Comparison of ENCODE assay signal across 31 cellular contexts in genomic region chr13:64314286-64314685, GRCh38.
A peak's percentile ranks its signal among the peaks of the same experiment; 100 is the strongest.
DNase-seq lines count a peak whose midpoint lies in the region; ATAC-seq, FAIRE-seq and TF ChIP-seq lines count a peak whose summit lies in the region.
"Had no signal": no experiment of that assay in that cellular context is flagged by ENCODE, and none has a peak within 500 bp of the region (broad histone marks: within the 10 kb centered on the region; RNA-seq: fewer than 3 reads in every experiment).

No MANE protein-coding gene starts in this region.

- H2BK120ac ChIP-seq in IMR-90 (ENCODE audit: low read depth, low read length), result no peak overlapping the region

- no peak overlapping the region for H2BK20ac ChIP-seq in IMR-90 (ENCODE audit: low read depth, low read length)

- no peaks in the 10 kb centered on the region for H3K36me3 ChIP-seq in IMR-90 (ENCODE audit: control insufficient read depth, insufficient read depth, low read length)
- H3K36me3 ChIP-seq in astrocyte (ENCODE audit: insufficient read depth, low read length), result no peaks in the 10 kb centered on the region
- H3K36me3 ChIP-seq in psoas muscle (ENCODE audit: insufficient read depth in 1 of 2, low read depth in 1 of 2), result no peaks in the 10 kb centered on the region
- H3K36me3 ChIP-seq: neural progenitor cell, Peyer's patch, SJSA1, tibial artery had no signal

- no TSS peak for BruUV-seq in IMR-90 (replicated peaks; lab: Mats Ljungman, UMichigan)

- H4K91ac ChIP-seq in IMR-90 (ENCODE audit: insufficient read depth, low read depth, low read length), result no peak overlapping the region

- no CpG with 5 or more reads among the region's 2 CpGs for WGBS in IMR-90 (ENCODE audit: extremely low coverage in 2 of 2, insufficient read length in 1 of 2), 2 experiments
- 54 to 76% (median 69%) methylated on average over 2 of the region's 2 CpGs for WGBS in psoas muscle, 3 donors

- H3K79me1 ChIP-seq in IMR-90 (ENCODE audit: low read depth in 1 of 2, low read length in 2 of 2), result no peaks in the 10 kb centered on the region

- no peaks in the 10 kb centered on the region for H3K4me1 ChIP-seq in IMR-90 (ENCODE audit: control insufficient read depth, insufficient read depth, low read length)
- no peaks in the 10 kb centered on the region for H3K4me1 ChIP-seq in astrocyte (ENCODE audit: insufficient read depth, low read length)
- no peaks in the 10 kb centered on the region for H3K4me1 ChIP-seq in psoas muscle
- H3K4me1 ChIP-seq: neural progenitor cell, Peyer's patch, SJSA1, tibial artery had no signal

- intact Hi-C loops in IMR-90 (cut with micrococcal nuclease) (no loop called here), psoas muscle (cut with DNase I) (no loop called here)

- H3K23ac ChIP-seq in IMR-90 (ENCODE audit: low read depth, low read length), result no peak overlapping the region

- ATAC-seq in IMR-90 (ENCODE audit: low read depth) (no peak), psoas muscle (no peak)
- ATAC-seq: activated CD4-positive, CD25-positive, alpha-beta regulatory T cell treated with anti-CD3 and anti-CD28 coated beads, Interleukin-2, amount 50 U/mL, for 24 hours; activated CD8-positive, alpha-beta T cell treated with anti-CD3 and anti-CD28 coated beads for 36 hours; left cardiac atrium; sciatic nerve; stimulated activated naive CD8-positive, alpha-beta T cell treated with anti-CD3 and anti-CD28 coated beads, Interleukin-15, amount 100 ng/mL, for 72 hours had no signal

- H3K4me2 ChIP-seq in IMR-90 (ENCODE audit: low read depth, low read length) (no peak overlapping the region), astrocyte (ENCODE audit: low read length) (no peak overlapping the region)
- H3K4me2 ChIP-seq: neural progenitor cell had no signal

- CTCF ChIA-PET in IMR-90 (lab: Yijun Ruan, JAX), result no interaction called here

- no peaks in the 10 kb centered on the region for H3K9me3 Mint-ChIP-seq in astrocyte (ENCODE audit: unreplicated experiment)
- H3K9me3 Mint-ChIP-seq: memory B cell had no signal

- FAIRE-seq in astrocyte (lab: Jason Lieb, UNC) (no peak), D721Med (lab: Jason Lieb, UNC) (no peak)
- FAIRE-seq: frontal cortex, GM12892, H1, TTC549 had no signal

- no peak for TF ChIP-seq RAD21 in IMR-90 (IDR thresholded peaks at IDR 0.05; ENCODE audit: low read length)

- no peak overlapping the region for H2AFZ ChIP-seq in IMR-90 (replicated peaks; ENCODE audit: low read length, poor library complexity)
- H2AFZ ChIP-seq in astrocyte (ENCODE audit: low read depth, low read length), result no peak overlapping the region
- H2AFZ ChIP-seq: neural progenitor cell had no signal

- TF ChIP-seq CTCF in IMR-90 (conservative IDR thresholded peaks at IDR 0.05; ENCODE audit: low read depth, low read length), result no peak
- TF ChIP-seq CTCF in astrocyte (IDR thresholded peaks at IDR 0.05; ENCODE audit: insufficient read depth, low read depth, low read length), result no peak
- TF ChIP-seq CTCF in D721Med (IDR thresholded peaks at IDR 0.05; ENCODE audit: insufficient read depth, missing control alignments), result no peak
- no peak for TF ChIP-seq CTCF in psoas muscle (IDR thresholded peaks at IDR 0.05)

- H3K27me3 Mint-ChIP-seq in astrocyte (ENCODE audit: low read depth, unreplicated experiment), result no peaks in the 10 kb centered on the region
- H3K27me3 Mint-ChIP-seq: activated CD8-positive, alpha-beta T cell treated with anti-CD3 and anti-CD28 coated beads for 36 hours; activated naive CD8-positive, alpha-beta T cell treated with anti-CD3 and anti-CD28 coated beads for 36 hours; memory B cell; stimulated activated naive CD8-positive, alpha-beta T cell treated with anti-CD3 and anti-CD28 coated beads, Interleukin-15, amount 100 ng/mL, for 72 hours had no signal

- TF ChIP-seq POLR2A in IMR-90 (IDR thresholded peaks at IDR 0.05; ENCODE audit: low read depth, low read length), result no peak

- no peaks in the 10 kb centered on the region for H3K4me1 Mint-ChIP-seq in astrocyte (ENCODE audit: low read depth, unreplicated experiment)
- H3K4me1 Mint-ChIP-seq: activated naive CD8-positive, alpha-beta T cell treated with anti-CD3 and anti-CD28 coated beads for 36 hours; memory B cell; neural progenitor cell; stimulated activated naive CD8-positive, alpha-beta T cell treated with anti-CD3 and anti-CD28 coated beads, Interleukin-15, amount 100 ng/mL, for 72 hours had no signal

- H3K56ac ChIP-seq in IMR-90 (ENCODE audit: extremely low read depth, insufficient read depth, low read length), result no peak overlapping the region

- no peaks in the 10 kb centered on the region for H3K9me1 ChIP-seq in IMR-90 (ENCODE audit: insufficient read depth, low read length)

- H3K4me3 Mint-ChIP-seq in astrocyte (ENCODE audit: unreplicated experiment), result no peak overlapping the region
- H3K4me3 Mint-ChIP-seq: activated CD8-positive, alpha-beta T cell treated with anti-CD3 and anti-CD28 coated beads for 36 hours; activated naive CD8-positive, alpha-beta T cell treated with anti-CD3 and anti-CD28 coated beads for 36 hours; memory B cell; neural progenitor cell; stimulated activated naive CD8-positive, alpha-beta T cell treated with anti-CD3 and anti-CD28 coated beads, Interleukin-15, amount 100 ng/mL, for 72 hours; T-helper 1 cell treated with Interleukin-12 subunit alpha and Interleukin-12 subunit beta and Interleukin-4 antibody, amounts not matched to agents 30 μg/mL and 1 μg/mL, for 36 hours had no signal

- no peak overlapping the region for H4K8ac ChIP-seq in IMR-90 (ENCODE audit: low read depth in 2 of 2, low read length in 2 of 2)

- H3K9me3 ChIP-seq in IMR-90 (ENCODE audit: control insufficient read depth, insufficient read depth, low read length), result no peaks in the 10 kb centered on the region
- no peaks in the 10 kb centered on the region for H3K9me3 ChIP-seq in astrocyte (ENCODE audit: insufficient read depth, low read depth, low read length)
- peaks cover 4% of the 10 kb centered on the region for H3K9me3 ChIP-seq in psoas muscle
- H3K9me3 ChIP-seq: SJSA1, tibial artery had no signal

- H2BK5ac ChIP-seq in IMR-90 (ENCODE audit: low read depth, low read length, poor library complexity, severe bottlenecking), result no peak overlapping the region

- in situ Hi-C loops in IMR-90 (cut with MboI; ENCODE audit: low sequenced_read_pairs), result no loop called here

- no peak overlapping the region for H3K27ac ChIP-seq in IMR-90 (ENCODE audit: insufficient read depth, low read length)
- H3K27ac ChIP-seq in astrocyte (ENCODE audit: low read depth, low read length), result no peak overlapping the region
- H3K27ac ChIP-seq in psoas muscle, result no peak overlapping the region
- H3K27ac ChIP-seq: epithelial cell of prostate, neural progenitor cell, Peyer's patch, SJSA1, tibial artery had no signal

- H4K20me1 ChIP-seq in IMR-90 (ENCODE audit: insufficient read depth, low read length), result no peaks in the 10 kb centered on the region
- no peaks in the 10 kb centered on the region for H4K20me1 ChIP-seq in astrocyte (ENCODE audit: insufficient read depth, low read length)

- no peak overlapping the region for H3K4ac ChIP-seq in IMR-90 (ENCODE audit: low read depth, low read length)

- no peak overlapping the region for H2AK9ac ChIP-seq in IMR-90 (replicated peaks; ENCODE audit: low read depth, low read length, poor library complexity)

- H3K27ac Mint-ChIP-seq in astrocyte (ENCODE audit: unreplicated experiment), result no peak overlapping the region
- H3K27ac Mint-ChIP-seq: activated CD8-positive, alpha-beta T cell treated with anti-CD3 and anti-CD28 coated beads for 36 hours; activated naive CD8-positive, alpha-beta T cell treated with anti-CD3 and anti-CD28 coated beads for 36 hours; memory B cell; neural progenitor cell; stimulated activated naive CD8-positive, alpha-beta T cell treated with anti-CD3 and anti-CD28 coated beads, Interleukin-15, amount 100 ng/mL, for 72 hours; T-helper 1 cell treated with Interleukin-12 subunit alpha and Interleukin-12 subunit beta and Interleukin-4 antibody, amounts not matched to agents 30 μg/mL and 1 μg/mL, for 36 hours had no signal

- no peaks in the 10 kb centered on the region for H3K27me3 ChIP-seq in IMR-90 (ENCODE audit: control insufficient read depth, insufficient read depth, low read length)
- no peaks in the 10 kb centered on the region for H3K27me3 ChIP-seq in astrocyte (ENCODE audit: insufficient read depth, low read length)
- H3K27me3 ChIP-seq in psoas muscle (ENCODE audit: insufficient read depth in 3 of 3, low read length in 2 of 3), result no peaks in the 10 kb centered on the region
- H3K27me3 ChIP-seq: neural progenitor cell, Peyer's patch, SJSA1, tibial artery had no signal

- dilution Hi-C loops in IMR-90 (cut with HindIII; ENCODE audit: low sequenced_read_pairs, unreplicated experiment), result no loop called here

- no peak overlapping the region for H2BK15ac ChIP-seq in IMR-90 (ENCODE audit: low read depth, low read length)

- no peak overlapping the region for H3K14ac ChIP-seq in IMR-90 (replicated peaks; ENCODE audit: low read depth, low read length)

- POLR2A ChIA-PET in IMR-90 (lab: Charles Lee; ENCODE audit: unreplicated experiment), result no interaction called here

- no peak overlapping the region for H4K5ac ChIP-seq in IMR-90 (ENCODE audit: low read depth, low read length)

- H2AK5ac ChIP-seq in IMR-90 (ENCODE audit: low read depth, low read length), result no peak overlapping the region

- DNase-seq in IMR-90, result peak; percentile 61
- peak; percentile 50 for DNase-seq in astrocyte (ENCODE audit: low read depth)
- peak; percentile 48 for DNase-seq in fibroblast of the conjunctiva (ENCODE audit: low read depth)
- DNase-seq in smooth muscle cell of the brain vasculature (ENCODE audit: low read depth, low spot score), result peak; percentile 3
- no peak for DNase-seq in NK-92 (lab: John Stamatoyannopoulos, UW; ENCODE audit: unreplicated experiment)
- DNase-seq in D721Med (ENCODE audit: insufficient read length, low spot score), result no peak
- DNase-seq in psoas muscle, result no peak
- no peak for DNase-seq in GF-D8 (lab: John Stamatoyannopoulos, UW)
- DNase-seq: activated CD8-positive, alpha-beta T cell treated with anti-CD3 and anti-CD28 coated beads for 36 hours; activated effector memory CD4-positive, alpha-beta T cell treated with anti-CD3 and anti-CD28 coated beads, Interleukin-2, amount 50 U/mL, for 16 hours; activated naive CD8-positive, alpha-beta T cell treated with anti-CD3 and anti-CD28 coated beads for 36 hours; activated T-cell treated with anti-CD3 and anti-CD28 coated beads for 4 hours; Calu3; left cardiac atrium; NCI-H1105 treated with DMSO at 0.1 percent for 48 hours; NCI-H1930; NCI-H526; Peyer's patch; stimulated activated naive CD8-positive, alpha-beta T cell treated with anti-CD3 and anti-CD28 coated beads, Interleukin-15, amount 100 ng/mL, for 72 hours; tibial artery had no signal

- H3K79me2 ChIP-seq in astrocyte (ENCODE audit: insufficient read depth, low read length), result no peaks in the 10 kb centered on the region

- no peak overlapping the region for H3K4me3 ChIP-seq in IMR-90 (ENCODE audit: insufficient read depth, low read depth, low read length)
- no peak overlapping the region for H3K4me3 ChIP-seq in astrocyte (ENCODE audit: insufficient read depth, low read depth, low read length)
- no peak overlapping the region for H3K4me3 ChIP-seq in psoas muscle
- H3K4me3 ChIP-seq: neural progenitor cell, Peyer's patch, SJSA1, tibial artery had no signal

- H3K9ac ChIP-seq in IMR-90 (ENCODE audit: low read depth, low read length) (no peak overlapping the region), astrocyte (ENCODE audit: low read length) (no peak overlapping the region)
- H3K9ac ChIP-seq: neural progenitor cell had no signal

- no peaks in the 10 kb centered on the region for H3K36me3 Mint-ChIP-seq in astrocyte (ENCODE audit: low read depth, unreplicated experiment)
- H3K36me3 Mint-ChIP-seq: activated naive CD8-positive, alpha-beta T cell treated with anti-CD3 and anti-CD28 coated beads for 36 hours; memory B cell; neural progenitor cell had no signal

- no peak overlapping the region for H3K18ac ChIP-seq in IMR-90 (ENCODE audit: low read depth, low read length)

Comparison
In these comparisons a context has a peak if more than half of its experiments do, and no peak if none do; other contexts are left out.
1. DNase-seq: peak in IMR-90 (single experiment), astrocyte (single experiment), fibroblast of the conjunctiva (single experiment) and smooth muscle cell of the brain vasculature (single experiment); none in NK-92 (single experiment), D721Med (single experiment), psoas muscle (0 of 2) and GF-D8 (single experiment).